ENCODE assay signal across 1 cellular context in the genomic region with DNA sequence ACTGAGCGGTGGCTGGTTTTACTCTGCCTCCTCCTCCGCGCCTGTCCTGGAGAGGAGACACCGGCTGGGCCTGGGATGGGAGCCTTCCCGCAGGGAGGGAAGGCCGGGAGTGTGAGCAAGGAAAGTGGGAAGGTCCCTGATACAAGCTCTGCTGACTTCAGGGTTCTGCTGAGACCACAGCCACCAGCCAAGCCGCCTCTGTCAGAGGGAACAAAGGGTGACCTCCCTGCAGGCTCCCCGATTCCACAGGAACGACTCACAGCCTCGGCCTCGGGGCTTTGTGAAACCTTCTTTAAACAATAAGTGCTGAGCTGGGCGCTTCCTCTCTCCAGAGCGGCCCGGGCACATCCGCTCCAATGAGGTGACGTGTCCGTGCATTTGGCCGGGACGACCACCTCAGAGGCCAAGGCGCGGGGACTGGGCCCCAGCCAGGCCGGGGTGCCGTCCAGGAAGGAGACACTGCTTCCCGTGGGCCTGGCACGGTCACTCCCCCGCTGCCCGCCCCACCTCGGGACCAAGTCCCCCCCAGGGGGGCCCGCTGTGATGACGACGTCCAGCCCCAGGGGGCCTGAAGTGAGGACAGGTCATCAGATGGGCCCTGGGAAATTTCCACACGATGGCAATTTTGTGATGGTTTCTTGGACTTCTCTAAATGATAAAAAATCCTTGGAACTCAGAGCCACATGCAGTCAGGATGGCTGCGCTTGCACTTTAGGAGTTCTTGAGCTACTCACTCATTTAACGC.
TF ChIP-seq lines count a peak whose summit lies in the region.

No MANE protein-coding gene starts in this region.

TF ChIP-seq in K562, 482 proteins besides CTCF, POLR2A, EP300 and RAD21:
- TF ChIP-seq CBX2 (IDR thresholded peaks at IDR 0.05; ENCODE audit: insufficient read depth, low read length, poor library complexity, severe bottlenecking) (no peak), SRSF7 (optimal IDR thresholded peaks at IDR 0.05; ENCODE audit: low read depth, low read length) (no peak), MAFF (IDR thresholded peaks at IDR 0.05; ENCODE audit: low read length) (no peak), NFXL1 (CRISPR knock-in tag; IDR thresholded peaks at IDR 0.05) (no peak), ZNF354B (CRISPR knock-in tag; IDR thresholded peaks at IDR 0.05) (no peak), ETS2 (tag; IDR thresholded peaks at IDR 0.05; ENCODE audit: borderline replicate concordance, poor library complexity, severe bottlenecking) (no peak), CREB1 (IDR thresholded peaks at IDR 0.05) (no peak), CREB1 (CRISPR knock-in tag; IDR thresholded peaks at IDR 0.05) (no peak), RBM15 (IDR thresholded peaks at IDR 0.05; ENCODE audit: insufficient read depth, low read length) (no peak), CBX3 (IDR thresholded peaks at IDR 0.05; ENCODE audit: borderline replicate concordance in 1 of 2, low read length in 2 of 2) (no peak), KAT2B (IDR thresholded peaks at IDR 0.05; ENCODE audit: low read depth, low read length) (no peak), ZNF445 (CRISPR knock-in tag; IDR thresholded peaks at IDR 0.05; ENCODE audit: low read depth) (no peak), ARHGAP35 (IDR thresholded peaks at IDR 0.05; ENCODE audit: partially characterized antibody) (no peak), CXXC5 (CRISPR knock-in tag; IDR thresholded peaks at IDR 0.05) (no peak), TCF7L2 (IDR thresholded peaks at IDR 0.05; ENCODE audit: low read depth, low read length) (no peak), STAT5A (IDR thresholded peaks at IDR 0.05; ENCODE audit: borderline replicate concordance, low read length) (no peak)
- TF ChIP-seq, protein P1, sequence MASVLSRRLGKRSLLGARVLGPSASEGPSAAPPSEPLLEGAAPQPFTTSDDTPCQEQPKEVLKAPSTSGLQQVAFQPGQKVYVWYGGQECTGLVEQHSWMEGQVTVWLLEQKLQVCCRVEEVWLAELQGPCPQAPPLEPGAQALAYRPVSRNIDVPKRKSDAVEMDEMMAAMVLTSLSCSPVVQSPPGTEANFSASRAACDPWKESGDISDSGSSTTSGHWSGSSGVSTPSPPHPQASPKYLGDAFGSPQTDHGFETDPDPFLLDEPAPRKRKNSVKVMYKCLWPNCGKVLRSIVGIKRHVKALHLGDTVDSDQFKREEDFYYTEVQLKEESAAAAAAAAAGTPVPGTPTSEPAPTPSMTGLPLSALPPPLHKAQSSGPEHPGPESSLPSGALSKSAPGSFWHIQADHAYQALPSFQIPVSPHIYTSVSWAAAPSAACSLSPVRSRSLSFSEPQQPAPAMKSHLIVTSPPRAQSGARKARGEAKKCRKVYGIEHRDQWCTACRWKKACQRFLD (CRISPR knock-in tag; IDR thresholded peaks at IDR 0.05): no peak
- TF ChIP-seq, protein P2, sequence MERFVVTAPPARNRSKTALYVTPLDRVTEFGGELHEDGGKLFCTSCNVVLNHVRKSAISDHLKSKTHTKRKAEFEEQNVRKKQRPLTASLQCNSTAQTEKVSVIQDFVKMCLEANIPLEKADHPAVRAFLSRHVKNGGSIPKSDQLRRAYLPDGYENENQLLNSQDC (CRISPR knock-in tag; IDR thresholded peaks at IDR 0.05): no peak
- TF ChIP-seq, protein P3, sequence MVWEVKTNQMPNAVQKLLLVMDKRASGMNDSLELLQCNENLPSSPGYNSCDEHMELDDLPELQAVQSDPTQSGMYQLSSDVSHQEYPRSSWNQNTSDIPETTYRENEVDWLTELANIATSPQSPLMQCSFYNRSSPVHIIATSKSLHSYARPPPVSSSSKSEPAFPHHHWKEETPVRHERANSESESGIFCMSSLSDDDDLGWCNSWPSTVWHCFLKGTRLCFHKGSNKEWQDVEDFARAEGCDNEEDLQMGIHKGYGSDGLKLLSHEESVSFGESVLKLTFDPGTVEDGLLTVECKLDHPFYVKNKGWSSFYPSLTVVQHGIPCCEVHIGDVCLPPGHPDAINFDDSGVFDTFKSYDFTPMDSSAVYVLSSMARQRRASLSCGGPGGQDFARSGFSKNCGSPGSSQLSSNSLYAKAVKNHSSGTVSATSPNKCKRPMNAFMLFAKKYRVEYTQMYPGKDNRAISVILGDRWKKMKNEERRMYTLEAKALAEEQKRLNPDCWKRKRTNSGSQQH (CRISPR knock-in tag; IDR thresholded peaks at IDR 0.05): no peak
